22 cellular contexts compared by ENCODE assay signal in genomic region chr6:25118038-25118437, GRCh38.
DNase-seq lines count a peak whose midpoint lies in the region; ATAC-seq lines count a peak whose summit lies in the region.
"Had no signal": no experiment of that assay in that cellular context is flagged by ENCODE, and none has a peak within 500 bp of the region (broad histone marks: within the 10 kb centered on the region; RNA-seq: fewer than 3 reads in every experiment).

No MANE protein-coding gene starts in this region.

- no peak for DNase-seq in activated CD4-positive, alpha-beta T cell treated with anti-CD3 and anti-CD28 coated beads, Interleukin-2, amount 10 ng/mL, durations not matched to agents 7 days and 5 days
- no peak for DNase-seq in activated CD4-positive, alpha-beta T cell treated with anti-CD3 and anti-CD28 coated beads, Interleukin-2, amount 50 U/mL, for 4 hours
- DNase-seq in CD4-positive, CD25-positive, alpha-beta regulatory T cell, result no peak
- no peak for DNase-seq in T-helper 2 cell treated with Interferon-gamma antibody and Interleukin-4, amounts not matched to agents 5 μg/mL and 100 μg/mL, for 36 hours (ENCODE audit: low spot score)
- no peak for DNase-seq in natural killer cell treated with Interleukin-12 subunit alpha and Interleukin-12 subunit beta and Interleukin-15 and Interleukin-18, amount 100 ng/mL, for 72 hours (ENCODE audit: low spot score)
- DNase-seq in NCI-H524 (lab: John Stamatoyannopoulos, UW), result no peak
- DNase-seq: EL, GF-D8, Karpas-422, NCI-H1694, NCI-H2081, NCI-H2171, NCI-H345, NCI-H524 treated with DMSO at 0.1 percent for 48 hours, NCI-H82, Peyer's patch, SJCRH30 had no signal

- H3K36me3 Mint-ChIP-seq in activated CD4-positive, alpha-beta T cell treated with anti-CD3 and anti-CD28 coated beads, Interleukin-2, amount 10 ng/mL, durations not matched to agents 7 days and 5 days (ENCODE audit: low read depth), result peaks cover 69% of the 10 kb centered on the region
- peaks cover 30% of the 10 kb centered on the region for H3K36me3 Mint-ChIP-seq in CD4-positive, CD25-positive, alpha-beta regulatory T cell
- H3K36me3 Mint-ChIP-seq in T-helper 2 cell treated with Interferon-gamma antibody and Interleukin-4, amounts not matched to agents 5 μg/mL and 100 μg/mL, for 36 hours (ENCODE audit: low read depth), result peaks cover 73% of the 10 kb centered on the region
- peaks cover 46% of the 10 kb centered on the region for H3K36me3 Mint-ChIP-seq in natural killer cell treated with Interleukin-12 subunit alpha and Interleukin-12 subunit beta and Interleukin-15 and Interleukin-18, amount 100 ng/mL, for 72 hours

- no peak overlapping the region for H3K27ac ChIP-seq in CD4-positive, CD25-positive, alpha-beta regulatory T cell (ENCODE audit: insufficient read depth, low read length, poor library complexity, severe bottlenecking)
- H3K27ac ChIP-seq: A549, Peyer's patch, SJCRH30 had no signal

- peaks cover 6% of the 10 kb centered on the region for H3K4me1 ChIP-seq in CD4-positive, CD25-positive, alpha-beta regulatory T cell (ENCODE audit: control insufficient read depth, insufficient read depth, low read length, poor library complexity, severe bottlenecking)
- H3K4me1 ChIP-seq: A549, HAP-1 had no signal

- H3K27me3 ChIP-seq in CD4-positive, CD25-positive, alpha-beta regulatory T cell (ENCODE audit: control insufficient read depth, insufficient read depth, low read length), result no peaks in the 10 kb centered on the region
- H3K27me3 ChIP-seq: Peyer's patch, SJCRH30 had no signal

- peaks cover 47% of the 10 kb centered on the region for H3K4me1 Mint-ChIP-seq in activated CD4-positive, alpha-beta T cell treated with anti-CD3 and anti-CD28 coated beads, Interleukin-2, amount 10 ng/mL, durations not matched to agents 7 days and 5 days
- peaks cover 37 to 59% (median 53%) of the 10 kb centered on the region in 4 donors for H3K4me1 Mint-ChIP-seq in CD4-positive, CD25-positive, alpha-beta regulatory T cell
- peaks cover 50% of the 10 kb centered on the region for H3K4me1 Mint-ChIP-seq in T-helper 2 cell treated with Interferon-gamma antibody and Interleukin-4, amounts not matched to agents 5 μg/mL and 100 μg/mL, for 36 hours (ENCODE audit: low read depth)
- H3K4me1 Mint-ChIP-seq in natural killer cell treated with Interleukin-12 subunit alpha and Interleukin-12 subunit beta and Interleukin-15 and Interleukin-18, amount 100 ng/mL, for 72 hours (ENCODE audit: low read depth in 2 of 2), result peaks cover 32 to 41% of the 10 kb centered on the region in 2 donors

- peak overlapping the region; percentile 50 for H3K27ac Mint-ChIP-seq in activated CD4-positive, alpha-beta T cell treated with anti-CD3 and anti-CD28 coated beads, Interleukin-2, amount 10 ng/mL, durations not matched to agents 7 days and 5 days
- peak overlapping the region; percentile 39 to 53 (median 44) for H3K27ac Mint-ChIP-seq in CD4-positive, CD25-positive, alpha-beta regulatory T cell
- H3K27ac Mint-ChIP-seq in T-helper 2 cell treated with Interferon-gamma antibody and Interleukin-4, amounts not matched to agents 5 μg/mL and 100 μg/mL, for 36 hours, result peak overlapping the region; percentile 44
- H3K27ac Mint-ChIP-seq in natural killer cell treated with Interleukin-12 subunit alpha and Interleukin-12 subunit beta and Interleukin-15 and Interleukin-18, amount 100 ng/mL, for 72 hours, result peak overlapping the region; percentile 45 to 90
- H3K27ac Mint-ChIP-seq: B cell, GM23338 had no signal

- CTCF ChIA-PET in activated CD4-positive, alpha-beta T cell treated with anti-CD3 and anti-CD28 coated beads, Interleukin-2, amount 10 ng/mL, durations not matched to agents 7 days and 5 days (lab: Charles Lee), result interaction anchor here (0.9 kb wide), 1 partner anchor 14 kb away, joined by 3 read pairs; no protein-coding TSS in a partner anchor

- peak overlapping the region; percentile 56 for H3K4me3 ChIP-seq in CD4-positive, CD25-positive, alpha-beta regulatory T cell (ENCODE audit: low read depth, low read length)
- H3K4me3 ChIP-seq: A549, GM23338, HAP-1, Peyer's patch, SJCRH30 had no signal

- H3K9me3 ChIP-seq in CD4-positive, CD25-positive, alpha-beta regulatory T cell (ENCODE audit: control insufficient read depth in 2 of 2, low read length in 2 of 2), result no peaks in the 10 kb centered on the region
- H3K9me3 ChIP-seq: A549, HAP-1, Peyer's patch, SJCRH30 had no signal

- H3K4me3 Mint-ChIP-seq in activated CD4-positive, alpha-beta T cell treated with anti-CD3 and anti-CD28 coated beads, Interleukin-2, amount 10 ng/mL, durations not matched to agents 7 days and 5 days, result no peak overlapping the region
- peak overlapping the region in 2 of 4 donors; percentile 4 to 52 for H3K4me3 Mint-ChIP-seq in CD4-positive, CD25-positive, alpha-beta regulatory T cell
- H3K4me3 Mint-ChIP-seq in T-helper 2 cell treated with Interferon-gamma antibody and Interleukin-4, amounts not matched to agents 5 μg/mL and 100 μg/mL, for 36 hours, result no peak overlapping the region
- H3K4me3 Mint-ChIP-seq in natural killer cell treated with Interleukin-12 subunit alpha and Interleukin-12 subunit beta and Interleukin-15 and Interleukin-18, amount 100 ng/mL, for 72 hours, result peak overlapping the region; percentile 60
- H3K4me3 Mint-ChIP-seq: B cell, GM23338 had no signal

- no peak for ATAC-seq in CD4-positive, CD25-positive, alpha-beta regulatory T cell (ENCODE audit: low read depth in 2 of 2)
- peak; percentile 81 to 87 for ATAC-seq in natural killer cell treated with Interleukin-12 subunit alpha and Interleukin-12 subunit beta and Interleukin-15 and Interleukin-18, amount 100 ng/mL, for 72 hours
- no peak for ATAC-seq in GM19035 (IDR thresholded peaks at IDR 0.05; ENCODE audit: unreplicated experiment)
- ATAC-seq: A549, GM23338 had no signal

- POLR2A ChIA-PET in activated CD4-positive, alpha-beta T cell treated with anti-CD3 and anti-CD28 coated beads, Interleukin-2, amount 10 ng/mL, durations not matched to agents 7 days and 5 days (lab: Charles Lee), result no interaction called here

- H3K27me3 Mint-ChIP-seq in activated CD4-positive, alpha-beta T cell treated with anti-CD3 and anti-CD28 coated beads, Interleukin-2, amount 10 ng/mL, durations not matched to agents 7 days and 5 days, result no peaks in the 10 kb centered on the region
- H3K27me3 Mint-ChIP-seq in CD4-positive, CD25-positive, alpha-beta regulatory T cell, result no peaks in the 10 kb centered on the region
- no peaks in the 10 kb centered on the region for H3K27me3 Mint-ChIP-seq in T-helper 2 cell treated with Interferon-gamma antibody and Interleukin-4, amounts not matched to agents 5 μg/mL and 100 μg/mL, for 36 hours (ENCODE audit: low read depth)
- no peaks in the 10 kb centered on the region for H3K27me3 Mint-ChIP-seq in natural killer cell treated with Interleukin-12 subunit alpha and Interleukin-12 subunit beta and Interleukin-15 and Interleukin-18, amount 100 ng/mL, for 72 hours
- H3K27me3 Mint-ChIP-seq: B cell had no signal

- peaks cover 8% of the 10 kb centered on the region for H3K9me3 Mint-ChIP-seq in activated CD4-positive, alpha-beta T cell treated with anti-CD3 and anti-CD28 coated beads, Interleukin-2, amount 10 ng/mL, durations not matched to agents 7 days and 5 days
- H3K9me3 Mint-ChIP-seq in CD4-positive, CD25-positive, alpha-beta regulatory T cell, result peaks cover 0 to 2% (median 0%) of the 10 kb centered on the region in 7 donors
- H3K9me3 Mint-ChIP-seq in T-helper 2 cell treated with Interferon-gamma antibody and Interleukin-4, amounts not matched to agents 5 μg/mL and 100 μg/mL, for 36 hours, result peaks cover 8% of the 10 kb centered on the region
- H3K9me3 Mint-ChIP-seq in natural killer cell treated with Interleukin-12 subunit alpha and Interleukin-12 subunit beta and Interleukin-15 and Interleukin-18, amount 100 ng/mL, for 72 hours, result no peaks in the 10 kb centered on the region
- H3K9me3 Mint-ChIP-seq: GM23338 had no signal

- peaks cover 35% of the 10 kb centered on the region for H3K36me3 ChIP-seq in CD4-positive, CD25-positive, alpha-beta regulatory T cell (ENCODE audit: control insufficient read depth, insufficient read depth, low read length)
- H3K36me3 ChIP-seq: HAP-1, SJCRH30 had no signal

Comparison
In these comparisons a context has a peak if more than half of its experiments do, and no peak if none do; other contexts are left out.
1. ATAC-seq: peak in natural killer cell treated with Interleukin-12 subunit alpha and Interleukin-12 subunit beta and Interleukin-15 and Interleukin-18, amount 100 ng/mL, for 72 hours (2 of 2); none in CD4-positive, CD25-positive, alpha-beta regulatory T cell (0 of 2) and GM19035 (single experiment).
2. Peak in every context shown above with its lines, with median percentiles within 50 percentile points of each other: H3K27ac Mint-ChIP-seq.